38 cellular contexts compared by ENCODE assay signal in genomic region chr12:20392339-20392738, GRCh38. TPM values are rescaled to one million over a fixed set of nuclear protein-coding genes. Genes with fewer than 3 reads are reported as not detected.
"Had no signal": no experiment of that assay in that cellular context is flagged by ENCODE, and none has a peak within 500 bp of the region (broad histone marks: within the 10 kb centered on the region; RNA-seq: fewer than 3 reads in every experiment).

No MANE protein-coding gene starts in this region.

- H3K4me1 ChIP-seq: adrenal gland, body of pancreas, breast epithelium had no signal

- H3K27me3 Mint-ChIP-seq: activated B cell treated with CpG ODN at 0.5 μM for 24 hours; activated CD4-positive, alpha-beta memory T cell treated with anti-CD3 and anti-CD28 coated beads for 36 hours; activated CD4-positive, alpha-beta T cell treated with anti-CD3 and anti-CD28 coated beads, Interleukin-2, amount 10 ng/mL, durations not matched to agents 24 days and 14 days; activated CD8-positive, alpha-beta T cell treated with anti-CD3 and anti-CD28 coated beads for 36 hours; activated naive CD8-positive, alpha-beta T cell treated with anti-CD3 and anti-CD28 coated beads for 36 hours; activated T-helper 17 cell treated with anti-CD3 and anti-CD28 coated beads, Interleukin-2, amount 50 U/mL, for 72 hours; central memory CD8-positive, alpha-beta T cell had no signal

- H3K4me3 Mint-ChIP-seq: activated B cell treated with CpG ODN at 0.5 μM for 24 hours; activated CD4-positive, alpha-beta memory T cell treated with anti-CD3 and anti-CD28 coated beads for 36 hours; activated CD4-positive, alpha-beta T cell treated with anti-CD3 and anti-CD28 coated beads, Interleukin-2, amount 10 ng/mL, durations not matched to agents 24 days and 14 days; activated CD8-positive, alpha-beta T cell treated with anti-CD3 and anti-CD28 coated beads for 36 hours; activated naive CD4-positive, alpha-beta T cell treated with anti-CD3 and anti-CD28 coated beads for 36 hours; activated naive CD8-positive, alpha-beta T cell treated with anti-CD3 and anti-CD28 coated beads for 36 hours; activated T-cell treated with anti-CD3 and anti-CD28 coated beads, Interleukin-2, amount 50 U/mL, for 4 hours; activated T-cell treated with anti-CD3 and anti-CD28 coated beads, Interleukin-2, amount 50 U/mL, for 72 hours; activated T-helper 1 cell treated with anti-CD3 and anti-CD28 coated beads, Interleukin-12 subunit alpha, Interleukin-12 subunit beta, Interleukin-2, Interleukin-4 antibody, amounts not matched to agents 30 ng/mL and 10 ng/mL and 1 ng/mL, durations not matched to agents 14 hours and 24 hours and 36 hours; activated T-helper 17 cell treated with anti-CD3 and anti-CD28 coated beads, Interleukin-2, amount 50 U/mL, for 72 hours; central memory CD8-positive, alpha-beta T cell; T-helper 1 cell treated with Interleukin-12 subunit alpha and Interleukin-12 subunit beta and Interleukin-4 antibody, amounts not matched to agents 30 μg/mL and 1 μg/mL, for 36 hours; T-helper 2 cell treated with Interferon-gamma antibody and Interleukin-4, amounts not matched to agents 5 μg/mL and 100 μg/mL, for 36 hours had no signal

- ATAC-seq: activated CD8-positive, alpha-beta T cell treated with anti-CD3 and anti-CD28 coated beads for 36 hours; activated naive CD4-positive, alpha-beta T cell treated with anti-CD3 and anti-CD28 coated beads, Interleukin-2, amount 50 U/mL, for 72 hours; activated T-cell treated with anti-CD3 and anti-CD28 coated beads, Interleukin-2, amount 50 U/mL, for 4 hours; activated T-cell treated with anti-CD3 and anti-CD28 coated beads, Interleukin-2, amount 50 U/mL, for 72 hours; activated T-helper 17 cell treated with anti-CD3 and anti-CD28 coated beads, Interleukin-2, amount 50 U/mL, for 72 hours; body of pancreas had no signal

- H3K27me3 ChIP-seq: adrenal gland, body of pancreas, brain microvascular endothelial cell, breast epithelium had no signal

- DNase-seq: activated B cell treated with CpG ODN at 0.5 μM for 24 hours; activated CD4-positive, alpha-beta memory T cell treated with anti-CD3 and anti-CD28 coated beads for 36 hours; activated CD4-positive, alpha-beta T cell treated with anti-CD3 and anti-CD28 coated beads for 4 hours; activated CD4-positive, alpha-beta T cell treated with anti-CD3 and anti-CD28 coated beads, Interleukin-2, amount 10 ng/mL, durations not matched to agents 24 days and 14 days; activated CD4-positive, alpha-beta T cell treated with anti-CD3 and anti-CD28 coated beads, Interleukin-2, amount 50 U/mL, for 1 hour; activated CD4-positive, alpha-beta T cell treated with anti-CD3 and anti-CD28 coated beads, Interleukin-2, amount 50 U/mL, for 4 hours; activated CD4-positive, CD25-positive, alpha-beta regulatory T cell treated with anti-CD3 and anti-CD28 coated beads, Interleukin-2, amount 50 U/mL, for 72 hours; activated CD8-positive, alpha-beta memory T cell treated with anti-CD3 and anti-CD28 coated beads, Interleukin-2, amount 50 U/mL, for 4 hours; activated CD8-positive, alpha-beta T cell treated with anti-CD3 and anti-CD28 coated beads for 36 hours; activated effector memory CD4-positive, alpha-beta T cell treated with anti-CD3 and anti-CD28 coated beads, Interleukin-2, amount 50 U/mL, for 16 hours; activated gamma-delta T cell treated with Interleukin-2 at 50 U/mL for 16 hours; activated naive CD4-positive, alpha-beta T cell; activated naive CD4-positive, alpha-beta T cell treated with anti-CD3 and anti-CD28 coated beads for 36 hours; activated naive CD4-positive, alpha-beta T cell treated with anti-CD3 and anti-CD28 coated beads, Interleukin-2, amount 50 U/mL, for 16 hours; activated naive CD8-positive, alpha-beta T cell treated with anti-CD3 and anti-CD28 coated beads for 36 hours; activated T-cell treated with anti-CD3 and anti-CD28 coated beads for 4 hours; activated T-cell treated with anti-CD3 and anti-CD28 coated beads, Interleukin-2, amount 50 U/mL, for 1 hour; activated T-cell treated with anti-CD3 and anti-CD28 coated beads, Interleukin-2, amount 50 U/mL, for 4 hours; activated T-cell treated with anti-CD3 and anti-CD28 coated beads, Interleukin-2, amount 50 U/mL, for 72 hours; adrenal gland; amniotic stem cell; aorta; body of pancreas; brain microvascular endothelial cell; caudate nucleus; cerebellar nuclear complex; T-helper 1 cell; T-helper 2 cell; T-helper 9 cell had no signal

- H3K27ac ChIP-seq: adrenal gland, body of pancreas, brain microvascular endothelial cell, breast epithelium, VCaP had no signal

- H3K4me1 Mint-ChIP-seq: activated B cell treated with CpG ODN at 0.5 μM for 24 hours; activated CD4-positive, alpha-beta T cell treated with anti-CD3 and anti-CD28 coated beads, Interleukin-2, amount 10 ng/mL, durations not matched to agents 24 days and 14 days; activated naive CD8-positive, alpha-beta T cell treated with anti-CD3 and anti-CD28 coated beads for 36 hours; activated T-helper 17 cell treated with anti-CD3 and anti-CD28 coated beads, Interleukin-2, amount 50 U/mL, for 72 hours; central memory CD8-positive, alpha-beta T cell had no signal

- H3K36me3 Mint-ChIP-seq: activated CD4-positive, alpha-beta memory T cell treated with anti-CD3 and anti-CD28 coated beads for 36 hours; activated naive CD4-positive, alpha-beta T cell treated with anti-CD3 and anti-CD28 coated beads, Interleukin-2, amount 50 U/mL, for 72 hours; activated naive CD8-positive, alpha-beta T cell treated with anti-CD3 and anti-CD28 coated beads for 36 hours had no signal

- H3K36me3 ChIP-seq: adrenal gland, brain microvascular endothelial cell, breast epithelium had no signal

- H3K27ac Mint-ChIP-seq: activated B cell treated with CpG ODN at 0.5 μM for 24 hours; activated CD4-positive, alpha-beta memory T cell treated with anti-CD3 and anti-CD28 coated beads for 36 hours; activated CD4-positive, alpha-beta T cell treated with anti-CD3 and anti-CD28 coated beads, Interleukin-2, amount 10 ng/mL, durations not matched to agents 24 days and 14 days; activated CD8-positive, alpha-beta T cell treated with anti-CD3 and anti-CD28 coated beads for 36 hours; activated naive CD4-positive, alpha-beta T cell treated with anti-CD3 and anti-CD28 coated beads for 36 hours; activated naive CD4-positive, alpha-beta T cell treated with anti-CD3 and anti-CD28 coated beads, Interleukin-2, amount 50 U/mL, for 72 hours; activated naive CD8-positive, alpha-beta T cell treated with anti-CD3 and anti-CD28 coated beads for 36 hours; activated T-cell treated with anti-CD3 and anti-CD28 coated beads, Interleukin-2, amount 50 U/mL, for 72 hours; activated T-helper 1 cell treated with anti-CD3 and anti-CD28 coated beads, Interleukin-12 subunit alpha, Interleukin-12 subunit beta, Interleukin-2, Interleukin-4 antibody, amounts not matched to agents 30 ng/mL and 10 ng/mL and 1 ng/mL, durations not matched to agents 14 hours and 24 hours and 36 hours; activated T-helper 17 cell treated with anti-CD3 and anti-CD28 coated beads, Interleukin-2, amount 50 U/mL, for 72 hours; T-helper 1 cell treated with Interleukin-12 subunit alpha and Interleukin-12 subunit beta and Interleukin-4 antibody, amounts not matched to agents 30 μg/mL and 1 μg/mL, for 36 hours; T-helper 2 cell treated with Interferon-gamma antibody and Interleukin-4, amounts not matched to agents 5 μg/mL and 100 μg/mL, for 36 hours had no signal

- H3K4me3 ChIP-seq: adrenal gland, body of pancreas, breast epithelium had no signal

- H3K9me3 ChIP-seq: adrenal gland, body of pancreas, breast epithelium had no signal

- H3K9me3 Mint-ChIP-seq: activated B cell treated with CpG ODN at 0.5 μM for 24 hours; activated CD4-positive, alpha-beta memory T cell treated with anti-CD3 and anti-CD28 coated beads for 36 hours; activated CD4-positive, alpha-beta T cell treated with anti-CD3 and anti-CD28 coated beads, Interleukin-2, amount 10 ng/mL, durations not matched to agents 24 days and 14 days; activated CD8-positive, alpha-beta T cell treated with anti-CD3 and anti-CD28 coated beads for 36 hours; activated T-cell treated with anti-CD3 and anti-CD28 coated beads, Interleukin-2, amount 50 U/mL, for 4 hours; activated T-cell treated with anti-CD3 and anti-CD28 coated beads, Interleukin-2, amount 50 U/mL, for 72 hours; activated T-helper 1 cell treated with anti-CD3 and anti-CD28 coated beads, Interleukin-12 subunit alpha, Interleukin-12 subunit beta, Interleukin-2, Interleukin-4 antibody, amounts not matched to agents 30 ng/mL and 10 ng/mL and 1 ng/mL, durations not matched to agents 14 hours and 24 hours and 36 hours; activated T-helper 17 cell treated with anti-CD3 and anti-CD28 coated beads, Interleukin-2, amount 50 U/mL, for 72 hours; T-helper 1 cell treated with Interleukin-12 subunit alpha and Interleukin-12 subunit beta and Interleukin-4 antibody, amounts not matched to agents 30 μg/mL and 1 μg/mL, for 36 hours; T-helper 2 cell treated with Interferon-gamma antibody and Interleukin-4, amounts not matched to agents 5 μg/mL and 100 μg/mL, for 36 hours had no signal

RNA-seq across cellular contexts. Expression of gene PDE3A, which starts 24.0 kb away (rescaled TPM):
- total RNA-seq: activated B cell treated with CpG ODN at 0.5 μM for 24 hours; activated CD4-positive, alpha-beta memory T cell treated with anti-CD3 and anti-CD28 coated beads for 36 hours; activated CD4-positive, alpha-beta T cell treated with anti-CD3 and anti-CD28 coated beads, Interleukin-2, amount 10 ng/mL, durations not matched to agents 24 days and 14 days; activated CD8-positive, alpha-beta memory T cell treated with anti-CD3 and anti-CD28 coated beads for 36 hours; activated CD8-positive, alpha-beta T cell treated with anti-CD3 and anti-CD28 coated beads for 36 hours; activated naive CD4-positive, alpha-beta T cell treated with anti-CD3 and anti-CD28 coated beads for 36 hours; activated naive CD4-positive, alpha-beta T cell treated with anti-CD3 and anti-CD28 coated beads, Interleukin-2, amount 50 U/mL, for 72 hours; activated naive CD8-positive, alpha-beta T cell treated with anti-CD3 and anti-CD28 coated beads for 36 hours; activated T-cell treated with anti-CD3 and anti-CD28 coated beads, Interleukin-2, amount 50 U/mL, for 72 hours; activated T-helper 1 cell treated with anti-CD3 and anti-CD28 coated beads, Interleukin-12 subunit alpha, Interleukin-12 subunit beta, Interleukin-2, Interleukin-4 antibody, amounts not matched to agents 30 ng/mL and 10 ng/mL and 1 ng/mL, durations not matched to agents 14 hours and 24 hours and 36 hours; activated T-helper 17 cell treated with anti-CD3 and anti-CD28 coated beads, Interleukin-2, amount 50 U/mL, for 72 hours had no signal
